ENCODE assay signal across 8 cellular contexts in genomic region chr11:3879967-3880542, GRCh38. TPM values are rescaled to one million over a fixed set of nuclear protein-coding genes. Genes with fewer than 3 reads are reported as not detected.
DNase-seq lines count a peak whose midpoint lies in the region; ATAC-seq and TF ChIP-seq lines count a peak whose summit lies in the region.

No MANE protein-coding gene starts in this region.

- H3K27ac Mint-ChIP-seq in activated CD8-positive, alpha-beta memory T cell treated with anti-CD3 and anti-CD28 coated beads, Interleukin-2, amount 10 ng/mL, durations not matched to agents 7 days and 5 days = peak overlapping the region; percentile 62
- peak overlapping the region; percentile 71 to 94 for H3K27ac Mint-ChIP-seq in effector memory CD8-positive, alpha-beta T cell
- no peak overlapping the region for H3K27ac Mint-ChIP-seq in mesothelial cell of epicardium

- intact Hi-C loops in stomach (cut with DNase I; ENCODE audit: low total_unique reads) (no loop called here), prostate gland (cut with DNase I) (no loop called here)

- WGBS in stomach, 5 donors = 33 to 56% (median 40%) methylated on average over 2 of the region's 2 CpGs
- WGBS in prostate gland = 57% methylated on average over 2 of the region's 2 CpGs

- peaks cover 46 to 75% (median 54%) of the 10 kb centered on the region in 4 donors for H3K4me1 ChIP-seq in stomach
- no peaks in the 10 kb centered on the region for H3K4me1 ChIP-seq in prostate gland (replicated peaks)

- DNase-seq in activated CD8-positive, alpha-beta memory T cell treated with anti-CD3 and anti-CD28 coated beads, Interleukin-2, amount 10 ng/mL, durations not matched to agents 7 days and 5 days = no peak
- no peak for DNase-seq in activated CD8-positive, alpha-beta memory T cell treated with anti-CD3 and anti-CD28 coated beads, Interleukin-2, amount 50 U/mL, for 4 hours
- DNase-seq in effector memory CD8-positive, alpha-beta T cell = no peak
- DNase-seq in stomach (peak; percentile 51), prostate gland (ENCODE audit: low spot score) (no peak), mesothelial cell of epicardium (ENCODE audit: low spot score in 2 of 2, unreplicated experiment in 2 of 2) (no peak)
- no peak for DNase-seq in stimulated activated CD4-positive, alpha-beta T cell treated with anti-CD3 and anti-CD28 coated beads, Interleukin-15, amount 100 ng/mL, for 24 hours

- H3K36me3 ChIP-seq in stomach = no peaks in the 10 kb centered on the region
- no peaks in the 10 kb centered on the region for H3K36me3 ChIP-seq in prostate gland

- no peak for ATAC-seq in activated CD8-positive, alpha-beta memory T cell treated with anti-CD3 and anti-CD28 coated beads, Interleukin-2, amount 10 ng/mL, durations not matched to agents 7 days and 5 days
- peak; percentile 41 for ATAC-seq in HG03139 (IDR thresholded peaks at IDR 0.05; ENCODE audit: unreplicated experiment)
- ATAC-seq in effector memory CD8-positive, alpha-beta T cell (replicated peaks) = no peak

- no peak for TF ChIP-seq EP300 in stomach (IDR thresholded peaks at IDR 0.05)

- H3K9me3 Mint-ChIP-seq in activated CD8-positive, alpha-beta memory T cell treated with anti-CD3 and anti-CD28 coated beads, Interleukin-2, amount 10 ng/mL, durations not matched to agents 7 days and 5 days (ENCODE audit: low read depth) = no peaks in the 10 kb centered on the region
- no peaks in the 10 kb centered on the region for H3K9me3 Mint-ChIP-seq in effector memory CD8-positive, alpha-beta T cell
- peaks cover 3% of the 10 kb centered on the region for H3K9me3 Mint-ChIP-seq in mesothelial cell of epicardium

- peaks cover 16% of the 10 kb centered on the region for H3K36me3 Mint-ChIP-seq in activated CD8-positive, alpha-beta memory T cell treated with anti-CD3 and anti-CD28 coated beads, Interleukin-2, amount 10 ng/mL, durations not matched to agents 7 days and 5 days
- H3K36me3 Mint-ChIP-seq in effector memory CD8-positive, alpha-beta T cell (ENCODE audit: insufficient read depth) = no peaks in the 10 kb centered on the region
- H3K36me3 Mint-ChIP-seq in mesothelial cell of epicardium = no peaks in the 10 kb centered on the region

- H3K4me3 ChIP-seq in stomach (peak overlapping the region in 1 of 4 donors; percentile 15), prostate gland (no peak overlapping the region)

- H3K4me3 Mint-ChIP-seq in activated CD8-positive, alpha-beta memory T cell treated with anti-CD3 and anti-CD28 coated beads, Interleukin-2, amount 10 ng/mL, durations not matched to agents 7 days and 5 days = no peak overlapping the region
- peak overlapping the region; percentile 47 to 66 for H3K4me3 Mint-ChIP-seq in effector memory CD8-positive, alpha-beta T cell
- H3K4me3 Mint-ChIP-seq in mesothelial cell of epicardium = no peak overlapping the region

- H3K27ac ChIP-seq in stomach (peak overlapping the region; percentile 64 to 83 (median 66)), prostate gland (no peak overlapping the region)

- no peak for TF ChIP-seq POLR2A in stomach (IDR thresholded peaks at IDR 0.05)
- no peak for TF ChIP-seq POLR2A in prostate gland (IDR thresholded peaks at IDR 0.05)

- H3K27me3 Mint-ChIP-seq in activated CD8-positive, alpha-beta memory T cell treated with anti-CD3 and anti-CD28 coated beads, Interleukin-2, amount 10 ng/mL, durations not matched to agents 7 days and 5 days = no peaks in the 10 kb centered on the region
- no peaks in the 10 kb centered on the region for H3K27me3 Mint-ChIP-seq in effector memory CD8-positive, alpha-beta T cell
- H3K27me3 Mint-ChIP-seq in mesothelial cell of epicardium (ENCODE audit: low read depth) = no peaks in the 10 kb centered on the region

- CTCF ChIA-PET in activated CD8-positive, alpha-beta memory T cell treated with anti-CD3 and anti-CD28 coated beads, Interleukin-2, amount 10 ng/mL, durations not matched to agents 7 days and 5 days (lab: Charles Lee) = interaction anchor here (0.9 to 2.2 kb wide), 5 partner anchors 10 to 193 kb away, joined by 4 to 7 read pairs (median 5); partner anchors contain the start of gene STIM1

- peaks cover 50% of the 10 kb centered on the region for H3K4me1 Mint-ChIP-seq in activated CD8-positive, alpha-beta memory T cell treated with anti-CD3 and anti-CD28 coated beads, Interleukin-2, amount 10 ng/mL, durations not matched to agents 7 days and 5 days
- peaks cover 55 to 70% of the 10 kb centered on the region in 2 donors for H3K4me1 Mint-ChIP-seq in effector memory CD8-positive, alpha-beta T cell (ENCODE audit: low read depth in 2 of 2)
- H3K4me1 Mint-ChIP-seq in mesothelial cell of epicardium = peaks cover 16% of the 10 kb centered on the region

- H3K9me3 ChIP-seq in stomach (no peaks in the 10 kb centered on the region), prostate gland (no peaks in the 10 kb centered on the region)

- H3K27me3 ChIP-seq in stomach (no peaks in the 10 kb centered on the region), prostate gland (replicated peaks; ENCODE audit: insufficient read depth) (no peaks in the 10 kb centered on the region)

- no peak for TF ChIP-seq CTCF in stomach (IDR thresholded peaks at IDR 0.05)
- TF ChIP-seq CTCF in prostate gland (IDR thresholded peaks at IDR 0.05) = no peak
- TF ChIP-seq CTCF in mesothelial cell of epicardium (IDR thresholded peaks at IDR 0.05; ENCODE audit: unreplicated experiment) = no peak

RNA-seq across cellular contexts. Expression of gene STIM1, which starts 24.6 kb away (rescaled TPM):
- 100 to 1,000 TPM in 1 of 2 experiments, 10 to 100 TPM in 1; 83.5 to 104 TPM for total RNA-seq in activated CD8-positive, alpha-beta memory T cell treated with anti-CD3 and anti-CD28 coated beads, Interleukin-2, amount 10 ng/mL, durations not matched to agents 7 days and 5 days
- total RNA-seq in stomach (10 to 100 TPM; 21.4 to 70.7 (median 49.8) TPM), prostate gland (10 to 100 TPM; 34.1 to 65.0 TPM), mesothelial cell of epicardium (41.2 to 43.9 TPM (median 43.7 TPM) in 3 replicates)
- 10 to 100 TPM in 1 of 3 donors, 1 to 10 TPM in 2; 8.7 to 17.1 (median 9.8) TPM for polyA plus RNA-seq in stomach

RNA-seq across cellular contexts. Expression of gene RHOG, which starts 39.3 kb away (rescaled TPM):
- total RNA-seq in activated CD8-positive, alpha-beta memory T cell treated with anti-CD3 and anti-CD28 coated beads, Interleukin-2, amount 10 ng/mL, durations not matched to agents 7 days and 5 days = 100 to 1,000 TPM; 154 to 163 TPM
- total RNA-seq in stomach (100 to 1,000 TPM in 1 of 5 donors, 10 to 100 TPM in 3, 1 to 10 TPM in 1; 5.9 to 101 (median 26.7) TPM), prostate gland (10 to 100 TPM; 41.1 to 56.4 TPM), mesothelial cell of epicardium (23.8 to 24.7 TPM (median 24.2 TPM) in 3 replicates)
- 10 to 100 TPM; 39.8 to 55.5 (median 50.9) TPM for polyA plus RNA-seq in stomach

Comparison
In these comparisons a context has a peak if more than half of its experiments do, and no peak if none do; other contexts are left out.
1. H3K4me3 Mint-ChIP-seq: peak in effector memory CD8-positive, alpha-beta T cell (2 of 2); none in activated CD8-positive, alpha-beta memory T cell treated with anti-CD3 and anti-CD28 coated beads, Interleukin-2, amount 10 ng/mL, durations not matched to agents 7 days and 5 days (single experiment) and mesothelial cell of epicardium (single experiment).
2. H3K27ac ChIP-seq: peak in stomach (5 of 5); none in prostate gland (0 of 2).